In the genomic region with DNA sequence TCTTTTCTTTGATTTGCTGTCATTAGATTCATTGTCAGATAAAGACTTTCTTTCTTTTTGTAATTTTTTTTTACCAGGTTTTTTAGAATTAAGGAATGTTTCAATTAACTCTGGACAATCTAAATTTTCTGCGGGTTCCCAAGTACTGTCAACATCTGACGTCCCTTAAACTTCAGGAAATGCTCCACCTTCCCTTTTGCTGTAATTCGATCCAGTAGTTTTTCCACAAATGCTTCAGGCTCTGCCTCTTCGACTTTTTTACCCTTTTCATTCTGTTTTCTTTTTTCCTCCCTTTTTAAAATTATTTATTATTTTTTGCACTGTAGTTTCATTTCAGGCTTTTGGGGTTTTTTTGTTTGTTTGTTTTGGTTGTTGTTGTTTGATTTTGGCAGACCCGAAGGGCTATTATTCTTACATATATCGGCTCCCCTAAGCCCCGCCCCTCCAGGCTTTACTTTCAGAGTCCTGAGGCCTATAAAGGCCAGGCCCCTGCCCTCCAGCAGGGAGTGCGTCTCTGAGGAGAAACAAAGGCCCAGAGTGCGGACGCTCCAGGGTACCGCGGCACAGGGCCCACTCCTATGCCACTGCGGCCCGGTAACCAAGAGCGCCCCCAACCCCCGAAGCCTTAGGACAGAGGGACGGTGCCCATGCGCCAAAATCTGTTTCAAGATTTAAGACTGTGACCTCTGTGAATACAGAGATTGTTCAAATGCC, we compare ENCODE assay signal across 13 cellular contexts.
DNase-seq lines count a peak whose midpoint lies in the region; ATAC-seq and TF ChIP-seq lines count a peak whose summit lies in the region.
"Had no signal": no experiment of that assay in that cellular context is flagged by ENCODE, and none has a peak within 500 bp of the region (broad histone marks: within the 10 kb centered on the region; RNA-seq: fewer than 3 reads in every experiment).

No MANE protein-coding gene starts in this region.

- POLR2A ChIA-PET in CD8-positive, alpha-beta T cell (lab: Charles Lee) = no interaction called here

- H3K9me3 ChIP-seq in Peyer's patch (no peaks in the 10 kb centered on the region), left lung (no peaks in the 10 kb centered on the region), tibial artery (no peaks in the 10 kb centered on the region)
- H3K9me3 ChIP-seq in CD8-positive, alpha-beta T cell (ENCODE audit: low read length) = no peaks in the 10 kb centered on the region

- no peak for TF ChIP-seq POLR2A in Peyer's patch (IDR thresholded peaks at IDR 0.05)

- H3K36me3 Mint-ChIP-seq in CD8-positive, alpha-beta T cell = no peaks in the 10 kb centered on the region

- no peaks in the 10 kb centered on the region for H3K27me3 ChIP-seq in Peyer's patch
- H3K27me3 ChIP-seq in left lung = no peaks in the 10 kb centered on the region
- no peaks in the 10 kb centered on the region for H3K27me3 ChIP-seq in tibial artery
- no peaks in the 10 kb centered on the region for H3K27me3 ChIP-seq in CD8-positive, alpha-beta T cell (ENCODE audit: insufficient read depth, low read length)

- TF ChIP-seq CTCF in Peyer's patch (IDR thresholded peaks at IDR 0.05) = no peak
- no peak for TF ChIP-seq CTCF in left lung (IDR thresholded peaks at IDR 0.05)
- TF ChIP-seq CTCF in tibial artery (IDR thresholded peaks at IDR 0.05) = no peak
- no peak for TF ChIP-seq CTCF in CD8-positive, alpha-beta T cell (IDR thresholded peaks at IDR 0.05)

- no peaks in the 10 kb centered on the region for H3K4me1 Mint-ChIP-seq in CD8-positive, alpha-beta T cell (ENCODE audit: low read depth)

- H3K9me3 Mint-ChIP-seq in CD8-positive, alpha-beta T cell = no peaks in the 10 kb centered on the region
- H3K9me3 Mint-ChIP-seq: activated T-helper 2 cell treated with anti-CD3 and anti-CD28 coated beads, Interferon-gamma antibody, Interleukin-2, Interleukin-4, amounts not matched to agents 10 μg/mL and 5 μg/mL and 100 μg/mL, durations not matched to agents 14 hours and 24 hours and 36 hours had no signal

- DNase-seq in Peyer's patch (peak in 2 of 3 donors; percentile 38 to 41), fibroblast of gingiva (ENCODE audit: low read depth) (peak; percentile 5), left lung (peak; percentile 24 to 31), tibial artery (no peak), SIG-M5 (lab: John Stamatoyannopoulos, UW) (no peak), NCI-H2107 treated with DMSO at 0.1 percent for 48 hours (lab: John Stamatoyannopoulos, UW; ENCODE audit: unreplicated experiment) (no peak)
- DNase-seq in CD8-positive, alpha-beta T cell = no peak
- DNase-seq: effector memory CD4-positive, alpha-beta T cell; midbrain; NCI-H1048; stimulated activated naive CD8-positive, alpha-beta T cell treated with anti-CD3 and anti-CD28 coated beads, Interleukin-15, Interleukin-2, amounts not matched to agents 100 U/mL and 50 U/mL, for 24 hours had no signal

- H3K27ac ChIP-seq in Peyer's patch = no peak overlapping the region
- H3K27ac ChIP-seq in left lung = no peak overlapping the region
- no peak overlapping the region for H3K27ac ChIP-seq in tibial artery
- H3K27ac ChIP-seq in CD8-positive, alpha-beta T cell (ENCODE audit: low read depth, low read length) = no peak overlapping the region

- H3K27me3 Mint-ChIP-seq in CD8-positive, alpha-beta T cell (ENCODE audit: low read depth) = peaks cover 1% of the 10 kb centered on the region

- no peak overlapping the region for H3K27ac Mint-ChIP-seq in CD8-positive, alpha-beta T cell
- H3K27ac Mint-ChIP-seq: activated T-helper 2 cell treated with anti-CD3 and anti-CD28 coated beads, Interferon-gamma antibody, Interleukin-2, Interleukin-4, amounts not matched to agents 10 μg/mL and 5 μg/mL and 100 μg/mL, durations not matched to agents 14 hours and 24 hours and 36 hours had no signal

- ATAC-seq in left lung = peak; percentile 33
- ATAC-seq in GM18870 (IDR thresholded peaks at IDR 0.05; ENCODE audit: unreplicated experiment) = no peak
- no peak for ATAC-seq in CD8-positive, alpha-beta T cell
- ATAC-seq: stimulated activated naive CD8-positive, alpha-beta T cell treated with anti-CD3 and anti-CD28 coated beads, Interleukin-15, Interleukin-2, amounts not matched to agents 100 U/mL and 50 U/mL, for 24 hours had no signal

- intact Hi-C loops in left lung (cut with DNase I) = no loop called here
- intact Hi-C loops in tibial artery (cut with DNase I; ENCODE audit: low total_unique reads) = no loop called here
- intact Hi-C loops in CD8-positive, alpha-beta T cell (cut with DNase I, micrococcal nuclease) = no loop called here

- CTCF ChIA-PET in CD8-positive, alpha-beta T cell (lab: Charles Lee) = no interaction called here

- H3K4me3 ChIP-seq in Peyer's patch (no peak overlapping the region), left lung (peak overlapping the region in 1 of 2 donors; percentile 11), tibial artery (peak overlapping the region; percentile 21 to 25)
- H3K4me3 ChIP-seq in CD8-positive, alpha-beta T cell (ENCODE audit: low read depth, low read length) = no peak overlapping the region

- H3K4me1 ChIP-seq in Peyer's patch = no peaks in the 10 kb centered on the region
- H3K4me1 ChIP-seq in left lung = no peaks in the 10 kb centered on the region
- peaks cover 0 to 6% (median 0%) of the 10 kb centered on the region in 4 donors for H3K4me1 ChIP-seq in tibial artery
- no peaks in the 10 kb centered on the region for H3K4me1 ChIP-seq in CD8-positive, alpha-beta T cell (ENCODE audit: insufficient read depth, low read length)

- no peak overlapping the region for H3K4me3 Mint-ChIP-seq in CD8-positive, alpha-beta T cell

- H3K36me3 ChIP-seq in Peyer's patch (no peaks in the 10 kb centered on the region), left lung (no peaks in the 10 kb centered on the region), tibial artery (no peaks in the 10 kb centered on the region)
- no peaks in the 10 kb centered on the region for H3K36me3 ChIP-seq in CD8-positive, alpha-beta T cell (ENCODE audit: insufficient read depth, low read length)

Comparison
In these comparisons a context has a peak if more than half of its experiments do, and no peak if none do; other contexts are left out.
1. DNase-seq: peak in Peyer's patch (2 of 3), fibroblast of gingiva (single experiment) and left lung (2 of 2); none in tibial artery (0 of 2), SIG-M5 (single experiment), NCI-H2107 treated with DMSO at 0.1 percent for 48 hours (single experiment) and CD8-positive, alpha-beta T cell (0 of 7).
2. H3K4me3 ChIP-seq: peak in tibial artery (2 of 2); none in Peyer's patch (0 of 4) and CD8-positive, alpha-beta T cell (single experiment).